In the genomic region with DNA sequence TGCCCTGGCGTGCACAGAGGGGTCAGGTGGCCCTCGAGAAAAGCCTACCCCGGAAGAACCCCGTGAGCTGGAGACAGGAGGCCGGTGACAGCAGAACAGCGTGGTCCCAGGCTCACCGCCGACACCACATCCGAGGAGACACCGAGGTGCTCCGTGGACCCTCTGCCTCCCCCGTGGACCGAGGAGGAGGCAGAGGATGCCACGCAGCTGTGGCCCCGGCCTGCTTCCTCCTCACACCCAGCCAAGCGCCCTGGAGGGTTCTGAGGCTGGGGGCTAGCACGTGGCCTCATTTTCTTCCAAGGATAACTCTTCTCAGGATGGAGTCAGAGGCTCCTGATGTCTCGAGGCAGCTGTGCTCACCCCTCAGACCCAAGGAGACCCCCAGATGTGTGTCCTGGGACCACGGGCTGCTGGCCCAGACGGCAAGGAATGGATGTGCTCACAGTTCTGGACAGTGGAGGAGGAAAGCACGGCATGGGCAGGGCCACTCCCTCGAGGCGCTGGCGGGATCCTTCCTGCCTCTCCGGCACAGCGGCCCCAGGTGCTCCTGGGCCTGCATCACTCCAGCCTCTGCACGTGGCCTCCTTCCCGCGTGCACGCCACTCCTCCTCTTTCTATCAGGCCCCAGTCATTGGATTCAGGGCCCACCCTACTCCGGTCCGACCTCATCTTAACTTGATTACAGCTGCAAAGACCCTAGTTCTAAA, we compare ENCODE assay signal across 22 cellular contexts. TPM values are rescaled to one million over a fixed set of nuclear protein-coding genes. Genes with fewer than 3 reads are reported as not detected.
DNase-seq lines count a peak whose midpoint lies in the region; ATAC-seq, FAIRE-seq and TF ChIP-seq lines count a peak whose summit lies in the region.
"Had no signal": no experiment of that assay in that cellular context is flagged by ENCODE, and none has a peak within 500 bp of the region (broad histone marks: within the 10 kb centered on the region; RNA-seq: fewer than 3 reads in every experiment).

No MANE protein-coding gene starts in this region.

- TF ChIP-seq POLR2A in Peyer's patch (IDR thresholded peaks at IDR 0.05): no peak
- TF ChIP-seq POLR2A in vagina (IDR thresholded peaks at IDR 0.05): no peak

- 71 to 72% methylated on average over 32 of the region's 32 CpGs for WGBS in pancreas, 2 donors

- no peak for TF ChIP-seq CTCF in BE2C (IDR thresholded peaks at IDR 0.05; ENCODE audit: low read depth, low read length)
- no peak for TF ChIP-seq CTCF in glutamatergic neuron (IDR thresholded peaks at IDR 0.05; ENCODE audit: partially characterized antibody, unreplicated experiment)
- TF ChIP-seq CTCF in pancreas (IDR thresholded peaks at IDR 0.05): no peak
- TF ChIP-seq CTCF in Peyer's patch (IDR thresholded peaks at IDR 0.05): no peak
- no peak for TF ChIP-seq CTCF in vagina (IDR thresholded peaks at IDR 0.05)

- H3K36me3 ChIP-seq in BE2C (no peaks in the 10 kb centered on the region), pancreas (no peaks in the 10 kb centered on the region), Peyer's patch (no peaks in the 10 kb centered on the region), vagina (no peaks in the 10 kb centered on the region)

- H3K4me1 Mint-ChIP-seq in glutamatergic neuron (ENCODE audit: low read depth, unreplicated experiment): peaks cover 6% of the 10 kb centered on the region
- H3K4me1 Mint-ChIP-seq: GM23338 had no signal

- H3K27me3 Mint-ChIP-seq in glutamatergic neuron (ENCODE audit: unreplicated experiment): no peaks in the 10 kb centered on the region

- ATAC-seq in pancreas: no peak
- no peak for ATAC-seq in HG03108 (IDR thresholded peaks at IDR 0.05; ENCODE audit: unreplicated experiment)
- ATAC-seq: GM23338, PC-3 had no signal

- no peak overlapping the region for H3K4me3 Mint-ChIP-seq in glutamatergic neuron (ENCODE audit: unreplicated experiment)
- H3K4me3 Mint-ChIP-seq: GM23338 had no signal

- peaks cover 2% of the 10 kb centered on the region for H3K9me3 Mint-ChIP-seq in glutamatergic neuron (ENCODE audit: unreplicated experiment)
- H3K9me3 Mint-ChIP-seq: GM23338 had no signal

- DNase-seq in BE2C (peak; percentile 18), GF-D8 (lab: John Stamatoyannopoulos, UW) (peak; percentile 8), glutamatergic neuron (peak; percentile 22), pancreas (peak in 5 of 6 donors; percentile 33 to 76 (median 49)), Peyer's patch (no peak), vagina (ENCODE audit: extremely low spot score in 2 of 2) (no peak), DMS79 treated with DMSO at 0.1 percent for 48 hours (lab: John Stamatoyannopoulos, UW) (no peak)
- DNase-seq: activated CD4-positive, alpha-beta T cell treated with anti-CD3 and anti-CD28 coated beads for 1 hour; activated CD8-positive, alpha-beta memory T cell treated with anti-CD3 and anti-CD28 coated beads, Interleukin-2, amount 50 U/mL, for 4 hours; activated effector memory CD4-positive, alpha-beta T cell treated with anti-CD3 and anti-CD28 coated beads, Interleukin-2, amount 50 U/mL, for 16 hours; mesendoderm; NCI-H2171; NCI-H774; PC-3; T-helper 9 cell had no signal

- H3K27me3 ChIP-seq in BE2C (no peaks in the 10 kb centered on the region), pancreas (no peaks in the 10 kb centered on the region), Peyer's patch (peaks cover 0 to 4% of the 10 kb centered on the region in 2 donors), vagina (no peaks in the 10 kb centered on the region)
- H3K27me3 ChIP-seq: testis had no signal

- intact Hi-C loops in pancreas (cut with DNase I) (no loop called here), vagina (cut with DNase I) (no loop called here)

- H3K9me3 ChIP-seq in BE2C: no peaks in the 10 kb centered on the region
- no peaks in the 10 kb centered on the region for H3K9me3 ChIP-seq in pancreas
- no peaks in the 10 kb centered on the region for H3K9me3 ChIP-seq in Peyer's patch
- no peaks in the 10 kb centered on the region for H3K9me3 ChIP-seq in vagina
- H3K9me3 ChIP-seq: testis had no signal

- H3K36me3 Mint-ChIP-seq in glutamatergic neuron (ENCODE audit: unreplicated experiment): no peaks in the 10 kb centered on the region

- H3K4me3 ChIP-seq in BE2C (ENCODE audit: low read depth, low read length) (no peak overlapping the region), pancreas (peak overlapping the region in 1 of 4 donors; percentile 30), Peyer's patch (peak overlapping the region in 1 of 4 donors; percentile 46), vagina (no peak overlapping the region)
- H3K4me3 ChIP-seq: GM23338, testis had no signal

- H3K4me1 ChIP-seq in BE2C (peaks cover 9% of the 10 kb centered on the region), pancreas (peaks cover 0 to 30% (median 22%) of the 10 kb centered on the region in 3 donors), Peyer's patch (peaks cover 0 to 8% (median 2%) of the 10 kb centered on the region in 4 donors), vagina (peaks cover 13% of the 10 kb centered on the region)

- H3K27ac Mint-ChIP-seq in glutamatergic neuron (ENCODE audit: unreplicated experiment): no peak overlapping the region
- H3K27ac Mint-ChIP-seq: GM23338 had no signal

- FAIRE-seq in pancreas (lab: Jason Lieb, UNC): no peak
- FAIRE-seq: astrocyte had no signal

- H3K27ac ChIP-seq in pancreas (peak overlapping the region in 1 of 4 donors; percentile 3), Peyer's patch (peak overlapping the region in 1 of 4 donors; percentile 58), vagina (no peak overlapping the region)

RNA-seq across cellular contexts. Expression of gene PVALEF, which starts 4.4 kb away (rescaled TPM):
- polyA plus RNA-seq in BE2C (2012; ENCODE audit: insufficient read depth, insufficient read length, low read depth): not detected
- total RNA-seq in glutamatergic neuron (ENCODE audit: unreplicated experiment) (0.29 TPM), pancreas (under 1 TPM in 4 of 6 donors, not detected in 2; 0.12 to 0.51 (median 0.27) TPM), Peyer's patch (not detected), vagina (not detected)
- under 1 TPM; 0.11 to 0.12 TPM for polyA plus RNA-seq in pancreas
- total RNA-seq: astrocyte, esophagus mucosa, glomerular endothelial cell, GM23338, PC-3, testis had no signal
- polyA plus RNA-seq: GM23338, neural cell had no signal

RNA-seq across cellular contexts. Expression of gene AATK, which starts 5.1 kb away (rescaled TPM):
- polyA plus RNA-seq in BE2C (2012; ENCODE audit: insufficient read depth, insufficient read length, low read depth): 7.5 TPM
- total RNA-seq in glutamatergic neuron (ENCODE audit: unreplicated experiment): 27.0 TPM
- 10 to 100 TPM; 24.9 to 49.6 (median 30.1) TPM for total RNA-seq in pancreas
- 10 to 100 TPM; 24.3 to 40.1 TPM for polyA plus RNA-seq in pancreas
- 100 to 1,000 TPM in 3 of 4 donors, 10 to 100 TPM in 1; 23.9 to 190 (median 123) TPM for total RNA-seq in Peyer's patch
- 6.4 TPM for total RNA-seq in vagina

Comparison
In these comparisons a context has a peak if more than half of its experiments do, and no peak if none do; other contexts are left out.
1. DNase-seq: peak in BE2C (single experiment), GF-D8 (single experiment), glutamatergic neuron (single experiment) and pancreas (5 of 6); none in Peyer's patch (0 of 3), vagina (0 of 2) and DMS79 treated with DMSO at 0.1 percent for 48 hours (single experiment).